40 cellular contexts compared by ENCODE assay signal in the genomic region with DNA sequence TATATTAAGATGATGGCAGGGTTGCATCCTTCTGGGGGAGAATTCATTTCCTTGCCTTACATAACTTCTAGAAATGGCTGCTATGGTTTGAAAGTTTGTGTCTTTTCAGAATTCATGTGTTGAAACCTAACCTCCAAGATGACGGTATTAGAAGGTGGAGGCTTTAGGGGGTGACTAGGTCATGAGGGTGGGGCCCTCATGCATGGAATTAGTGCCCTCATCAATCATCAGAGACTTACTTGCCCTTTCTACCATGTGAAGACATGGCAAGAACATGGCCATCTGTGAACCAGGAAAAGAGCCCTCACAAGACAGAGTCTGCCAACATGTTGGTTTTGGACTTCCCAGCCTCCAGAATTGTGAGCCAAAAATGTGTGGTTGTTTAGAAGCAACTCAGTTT. TPM values are rescaled to one million over a fixed set of nuclear protein-coding genes. Genes with fewer than 3 reads are reported as not detected.
"Had no signal": no experiment of that assay in that cellular context is flagged by ENCODE, and none has a peak within 500 bp of the region (broad histone marks: within the 10 kb centered on the region; RNA-seq: fewer than 3 reads in every experiment).

No MANE protein-coding gene starts in this region.

- H3K27ac ChIP-seq: adrenal gland, body of pancreas, brain microvascular endothelial cell, breast epithelium, VCaP had no signal

- FAIRE-seq: astrocyte, TTC549 had no signal

- H3K36me3 Mint-ChIP-seq: activated CD4-positive, alpha-beta memory T cell treated with anti-CD3 and anti-CD28 coated beads for 36 hours had no signal

- H3K9me3 Mint-ChIP-seq: activated naive CD4-positive, alpha-beta T cell treated with anti-CD3 and anti-CD28 coated beads, Interleukin-2, amount 50 U/mL, for 72 hours; activated T-helper 17 cell treated with anti-CD3 and anti-CD28 coated beads, Interleukin-2, amount 50 U/mL, for 72 hours had no signal

- H3K4me3 Mint-ChIP-seq: activated CD4-positive, alpha-beta memory T cell treated with anti-CD3 and anti-CD28 coated beads for 36 hours; activated CD4-positive, alpha-beta T cell treated with anti-CD3 and anti-CD28 coated beads, Interleukin-2, amount 10 ng/mL, durations not matched to agents 24 days and 14 days; activated CD8-positive, alpha-beta T cell treated with anti-CD3 and anti-CD28 coated beads for 36 hours; activated naive CD4-positive, alpha-beta T cell treated with anti-CD3 and anti-CD28 coated beads for 36 hours; activated T-cell treated with anti-CD3 and anti-CD28 coated beads, Interleukin-2, amount 50 U/mL, for 4 hours; activated T-cell treated with anti-CD3 and anti-CD28 coated beads, Interleukin-2, amount 50 U/mL, for 72 hours; activated T-helper 1 cell treated with anti-CD3 and anti-CD28 coated beads, Interleukin-12 subunit alpha, Interleukin-12 subunit beta, Interleukin-2, Interleukin-4 antibody, amounts not matched to agents 30 ng/mL and 10 ng/mL and 1 ng/mL, durations not matched to agents 14 hours and 24 hours and 36 hours; activated T-helper 17 cell treated with anti-CD3 and anti-CD28 coated beads, Interleukin-2, amount 50 U/mL, for 72 hours; T-helper 1 cell treated with Interleukin-12 subunit alpha and Interleukin-12 subunit beta and Interleukin-4 antibody, amounts not matched to agents 30 μg/mL and 1 μg/mL, for 36 hours; T-helper 2 cell treated with Interferon-gamma antibody and Interleukin-4, amounts not matched to agents 5 μg/mL and 100 μg/mL, for 36 hours had no signal

- H3K27me3 Mint-ChIP-seq: activated CD4-positive, alpha-beta memory T cell treated with anti-CD3 and anti-CD28 coated beads for 36 hours; activated CD4-positive, alpha-beta T cell treated with anti-CD3 and anti-CD28 coated beads, Interleukin-2, amount 10 ng/mL, durations not matched to agents 24 days and 14 days; activated CD8-positive, alpha-beta T cell treated with anti-CD3 and anti-CD28 coated beads for 36 hours; activated T-helper 17 cell treated with anti-CD3 and anti-CD28 coated beads, Interleukin-2, amount 50 U/mL, for 72 hours had no signal

- H3K4me3 ChIP-seq: adrenal gland, body of pancreas, breast epithelium had no signal

- ATAC-seq: activated CD4-positive, CD25-positive, alpha-beta regulatory T cell treated with anti-CD3 and anti-CD28 coated beads, Interleukin-2, amount 50 U/mL, for 24 hours; activated CD8-positive, alpha-beta T cell treated with anti-CD3 and anti-CD28 coated beads for 36 hours; activated naive CD4-positive, alpha-beta T cell treated with anti-CD3 and anti-CD28 coated beads, Interleukin-2, amount 50 U/mL, for 72 hours; activated T-cell treated with anti-CD3 and anti-CD28 coated beads, Interleukin-2, amount 50 U/mL, for 4 hours; activated T-cell treated with anti-CD3 and anti-CD28 coated beads, Interleukin-2, amount 50 U/mL, for 72 hours; activated T-helper 17 cell treated with anti-CD3 and anti-CD28 coated beads, Interleukin-2, amount 50 U/mL, for 72 hours; body of pancreas had no signal

- H3K36me3 ChIP-seq: adrenal gland, brain microvascular endothelial cell, breast epithelium had no signal

- H3K27me3 ChIP-seq: adrenal gland, body of pancreas, brain microvascular endothelial cell, breast epithelium had no signal

- H3K27ac Mint-ChIP-seq: activated CD4-positive, alpha-beta memory T cell treated with anti-CD3 and anti-CD28 coated beads for 36 hours; activated CD4-positive, alpha-beta T cell treated with anti-CD3 and anti-CD28 coated beads, Interleukin-2, amount 10 ng/mL, durations not matched to agents 24 days and 14 days; activated CD8-positive, alpha-beta T cell treated with anti-CD3 and anti-CD28 coated beads for 36 hours; activated naive CD4-positive, alpha-beta T cell treated with anti-CD3 and anti-CD28 coated beads for 36 hours; activated naive CD4-positive, alpha-beta T cell treated with anti-CD3 and anti-CD28 coated beads, Interleukin-2, amount 50 U/mL, for 72 hours; activated T-cell treated with anti-CD3 and anti-CD28 coated beads, Interleukin-2, amount 50 U/mL, for 72 hours; activated T-helper 1 cell treated with anti-CD3 and anti-CD28 coated beads, Interleukin-12 subunit alpha, Interleukin-12 subunit beta, Interleukin-2, Interleukin-4 antibody, amounts not matched to agents 30 ng/mL and 10 ng/mL and 1 ng/mL, durations not matched to agents 14 hours and 24 hours and 36 hours; activated T-helper 17 cell treated with anti-CD3 and anti-CD28 coated beads, Interleukin-2, amount 50 U/mL, for 72 hours; T-helper 1 cell treated with Interleukin-12 subunit alpha and Interleukin-12 subunit beta and Interleukin-4 antibody, amounts not matched to agents 30 μg/mL and 1 μg/mL, for 36 hours; T-helper 2 cell treated with Interferon-gamma antibody and Interleukin-4, amounts not matched to agents 5 μg/mL and 100 μg/mL, for 36 hours had no signal

- H3K4me1 Mint-ChIP-seq: activated T-helper 17 cell treated with anti-CD3 and anti-CD28 coated beads, Interleukin-2, amount 50 U/mL, for 72 hours had no signal

- DNase-seq: activated CD4-positive, alpha-beta memory T cell treated with anti-CD3 and anti-CD28 coated beads for 36 hours; activated CD4-positive, alpha-beta T cell treated with anti-CD3 and anti-CD28 coated beads for 1 hour; activated CD4-positive, alpha-beta T cell treated with anti-CD3 and anti-CD28 coated beads for 4 hours; activated CD4-positive, alpha-beta T cell treated with anti-CD3 and anti-CD28 coated beads, Interleukin-2, amount 10 ng/mL, durations not matched to agents 24 days and 14 days; activated CD4-positive, alpha-beta T cell treated with anti-CD3 and anti-CD28 coated beads, Interleukin-2, amount 50 U/mL, for 1 hour; activated CD4-positive, alpha-beta T cell treated with anti-CD3 and anti-CD28 coated beads, Interleukin-2, amount 50 U/mL, for 4 hours; activated CD4-positive, CD25-positive, alpha-beta regulatory T cell; activated CD8-positive, alpha-beta memory T cell treated with anti-CD3 and anti-CD28 coated beads, Interleukin-2, amount 50 U/mL, for 4 hours; activated CD8-positive, alpha-beta T cell treated with anti-CD3 and anti-CD28 coated beads for 36 hours; activated effector memory CD4-positive, alpha-beta T cell treated with anti-CD3 and anti-CD28 coated beads, Interleukin-2, amount 50 U/mL, for 16 hours; activated gamma-delta T cell treated with Interleukin-2 at 50 U/mL for 16 hours; activated naive CD4-positive, alpha-beta T cell; activated naive CD4-positive, alpha-beta T cell treated with anti-CD3 and anti-CD28 coated beads for 36 hours; activated naive CD4-positive, alpha-beta T cell treated with anti-CD3 and anti-CD28 coated beads, Interleukin-2, amount 50 U/mL, for 16 hours; activated T-cell treated with anti-CD3 and anti-CD28 coated beads for 4 hours; activated T-cell treated with anti-CD3 and anti-CD28 coated beads, Interleukin-2, amount 50 U/mL, for 1 hour; activated T-cell treated with anti-CD3 and anti-CD28 coated beads, Interleukin-2, amount 50 U/mL, for 4 hours; activated T-cell treated with anti-CD3 and anti-CD28 coated beads, Interleukin-2, amount 50 U/mL, for 72 hours; adrenal gland; amniotic stem cell; aorta; body of pancreas; brain microvascular endothelial cell; central memory CD4-positive, alpha-beta T cell; T-helper 1 cell; T-helper 2 cell; T-helper 9 cell had no signal

- H3K9me3 ChIP-seq: adrenal gland had no signal

- H3K4me1 ChIP-seq: adrenal gland, body of pancreas, breast epithelium had no signal

RNA-seq across cellular contexts. Expression of a gene that starts 14.8 kb away (rescaled TPM):
- total RNA-seq: activated CD4-positive, alpha-beta T cell treated with anti-CD3 and anti-CD28 coated beads, Interleukin-2, amount 10 ng/mL, durations not matched to agents 24 days and 14 days; activated T-helper 1 cell treated with anti-CD3 and anti-CD28 coated beads, Interleukin-12 subunit alpha, Interleukin-12 subunit beta, Interleukin-2, Interleukin-4 antibody, amounts not matched to agents 30 ng/mL and 10 ng/mL and 1 ng/mL, durations not matched to agents 14 hours and 24 hours and 36 hours; astrocyte; body of pancreas; cardiac septum had no signal
- polyA plus RNA-seq: aorta had no signal

RNA-seq across cellular contexts. Expression of a gene that starts 15.1 kb away (rescaled TPM):
- total RNA-seq: activated CD4-positive, alpha-beta memory T cell treated with anti-CD3 and anti-CD28 coated beads for 36 hours; activated CD4-positive, alpha-beta T cell treated with anti-CD3 and anti-CD28 coated beads, Interleukin-2, amount 10 ng/mL, durations not matched to agents 24 days and 14 days; activated CD8-positive, alpha-beta memory T cell treated with anti-CD3 and anti-CD28 coated beads for 36 hours; activated CD8-positive, alpha-beta T cell treated with anti-CD3 and anti-CD28 coated beads for 36 hours; activated naive CD4-positive, alpha-beta T cell treated with anti-CD3 and anti-CD28 coated beads for 36 hours; activated naive CD4-positive, alpha-beta T cell treated with anti-CD3 and anti-CD28 coated beads, Interleukin-2, amount 50 U/mL, for 72 hours; activated T-cell treated with anti-CD3 and anti-CD28 coated beads, Interleukin-2, amount 50 U/mL, for 4 hours; activated T-cell treated with anti-CD3 and anti-CD28 coated beads, Interleukin-2, amount 50 U/mL, for 72 hours; activated T-helper 1 cell treated with anti-CD3 and anti-CD28 coated beads, Interleukin-12 subunit alpha, Interleukin-12 subunit beta, Interleukin-2, Interleukin-4 antibody, amounts not matched to agents 30 ng/mL and 10 ng/mL and 1 ng/mL, durations not matched to agents 14 hours and 24 hours and 36 hours; activated T-helper 17 cell treated with anti-CD3 and anti-CD28 coated beads, Interleukin-2, amount 50 U/mL, for 72 hours; astrocyte had no signal

RNA-seq across cellular contexts. Expression of a gene that starts 30.6 kb away (rescaled TPM):
- total RNA-seq: activated CD4-positive, alpha-beta memory T cell treated with anti-CD3 and anti-CD28 coated beads for 36 hours; activated CD4-positive, alpha-beta T cell treated with anti-CD3 and anti-CD28 coated beads, Interleukin-2, amount 10 ng/mL, durations not matched to agents 24 days and 14 days; activated CD8-positive, alpha-beta memory T cell treated with anti-CD3 and anti-CD28 coated beads for 36 hours; activated CD8-positive, alpha-beta T cell treated with anti-CD3 and anti-CD28 coated beads for 36 hours; activated naive CD4-positive, alpha-beta T cell treated with anti-CD3 and anti-CD28 coated beads for 36 hours; activated naive CD4-positive, alpha-beta T cell treated with anti-CD3 and anti-CD28 coated beads, Interleukin-2, amount 50 U/mL, for 72 hours; activated T-cell treated with anti-CD3 and anti-CD28 coated beads, Interleukin-2, amount 50 U/mL, for 4 hours; activated T-cell treated with anti-CD3 and anti-CD28 coated beads, Interleukin-2, amount 50 U/mL, for 72 hours; activated T-helper 1 cell treated with anti-CD3 and anti-CD28 coated beads, Interleukin-12 subunit alpha, Interleukin-12 subunit beta, Interleukin-2, Interleukin-4 antibody, amounts not matched to agents 30 ng/mL and 10 ng/mL and 1 ng/mL, durations not matched to agents 14 hours and 24 hours and 36 hours; activated T-helper 17 cell treated with anti-CD3 and anti-CD28 coated beads, Interleukin-2, amount 50 U/mL, for 72 hours; astrocyte had no signal

RNA-seq across cellular contexts. Expression of a gene that starts 39.9 kb away (rescaled TPM):
- total RNA-seq: activated CD4-positive, alpha-beta memory T cell treated with anti-CD3 and anti-CD28 coated beads for 36 hours; activated CD4-positive, alpha-beta T cell treated with anti-CD3 and anti-CD28 coated beads, Interleukin-2, amount 10 ng/mL, durations not matched to agents 24 days and 14 days; activated CD8-positive, alpha-beta memory T cell treated with anti-CD3 and anti-CD28 coated beads for 36 hours; activated CD8-positive, alpha-beta T cell treated with anti-CD3 and anti-CD28 coated beads for 36 hours; activated naive CD4-positive, alpha-beta T cell treated with anti-CD3 and anti-CD28 coated beads for 36 hours; activated naive CD4-positive, alpha-beta T cell treated with anti-CD3 and anti-CD28 coated beads, Interleukin-2, amount 50 U/mL, for 72 hours; activated T-cell treated with anti-CD3 and anti-CD28 coated beads, Interleukin-2, amount 50 U/mL, for 4 hours; activated T-cell treated with anti-CD3 and anti-CD28 coated beads, Interleukin-2, amount 50 U/mL, for 72 hours; activated T-helper 1 cell treated with anti-CD3 and anti-CD28 coated beads, Interleukin-12 subunit alpha, Interleukin-12 subunit beta, Interleukin-2, Interleukin-4 antibody, amounts not matched to agents 30 ng/mL and 10 ng/mL and 1 ng/mL, durations not matched to agents 14 hours and 24 hours and 36 hours; activated T-helper 17 cell treated with anti-CD3 and anti-CD28 coated beads, Interleukin-2, amount 50 U/mL, for 72 hours; astrocyte; body of pancreas; cerebellum had no signal
